Comparison of ENCODE assay signal across 23 cellular contexts in genomic region chr16:74271879-74272278, GRCh38.
"Had no signal": no experiment of that assay in that cellular context is flagged by ENCODE, and none has a peak within 500 bp of the region (broad histone marks: within the 10 kb centered on the region; RNA-seq: fewer than 3 reads in every experiment).

No MANE protein-coding gene starts in this region.

- H3K9ac ChIP-seq: parathyroid adenoma had no signal

- H3K4me3 Mint-ChIP-seq: activated B cell treated with CpG ODN at 0.5 μM for 24 hours; activated CD4-positive, alpha-beta memory T cell treated with anti-CD3 and anti-CD28 coated beads for 36 hours; activated CD8-positive, alpha-beta memory T cell treated with anti-CD3 and anti-CD28 coated beads, Interleukin-2, amount 10 ng/mL, durations not matched to agents 7 days and 5 days; activated naive CD4-positive, alpha-beta T cell treated with anti-CD3 and anti-CD28 coated beads for 36 hours; brain; mesothelial cell of epicardium; natural killer cell treated with Interleukin-12 subunit alpha and Interleukin-12 subunit beta and Interleukin-15 and Interleukin-18, amount 100 ng/mL, for 72 hours; stimulated activated effector memory CD8-positive, alpha-beta T cell treated with anti-CD3 and anti-CD28 coated beads, Interleukin-12 subunit alpha, Interleukin-12 subunit beta, amount 100 ng/mL, for 72 hours; T-helper 2 cell treated with Interferon-gamma antibody and Interleukin-4, amounts not matched to agents 5 μg/mL and 100 μg/mL, for 36 hours; type B pancreatic cell had no signal

- H3K9me3 Mint-ChIP-seq: activated CD4-positive, alpha-beta memory T cell treated with anti-CD3 and anti-CD28 coated beads for 36 hours; activated naive CD4-positive, alpha-beta T cell treated with anti-CD3 and anti-CD28 coated beads for 36 hours; brain; mesothelial cell of epicardium; natural killer cell treated with Interleukin-12 subunit alpha and Interleukin-12 subunit beta and Interleukin-15 and Interleukin-18, amount 100 ng/mL, for 72 hours; stimulated activated effector memory CD8-positive, alpha-beta T cell treated with anti-CD3 and anti-CD28 coated beads, Interleukin-12 subunit alpha, Interleukin-12 subunit beta, amount 100 ng/mL, for 72 hours; T-helper 2 cell treated with Interferon-gamma antibody and Interleukin-4, amounts not matched to agents 5 μg/mL and 100 μg/mL, for 36 hours; type B pancreatic cell had no signal

- H3K36me3 Mint-ChIP-seq: activated CD4-positive, alpha-beta memory T cell treated with anti-CD3 and anti-CD28 coated beads for 36 hours; activated CD8-positive, alpha-beta memory T cell treated with anti-CD3 and anti-CD28 coated beads, Interleukin-2, amount 10 ng/mL, durations not matched to agents 7 days and 5 days; brain; mesothelial cell of epicardium; natural killer cell treated with Interleukin-12 subunit alpha and Interleukin-12 subunit beta and Interleukin-15 and Interleukin-18, amount 100 ng/mL, for 72 hours; stimulated activated effector memory CD8-positive, alpha-beta T cell treated with anti-CD3 and anti-CD28 coated beads, Interleukin-12 subunit alpha, Interleukin-12 subunit beta, amount 100 ng/mL, for 72 hours; type B pancreatic cell had no signal

- H3K9me3 ChIP-seq: sigmoid colon, stomach had no signal

- H2AFZ ChIP-seq: hepatocyte, parathyroid adenoma had no signal

- DNase-seq: activated B cell treated with CpG ODN at 0.5 μM for 24 hours; activated CD4-positive, alpha-beta memory T cell treated with anti-CD3 and anti-CD28 coated beads for 36 hours; activated CD4-positive, alpha-beta T cell treated with anti-CD3 and anti-CD28 coated beads for 4 hours; activated CD8-positive, alpha-beta memory T cell treated with anti-CD3 and anti-CD28 coated beads, Interleukin-2, amount 10 ng/mL, durations not matched to agents 7 days and 5 days; activated naive CD4-positive, alpha-beta T cell treated with anti-CD3 and anti-CD28 coated beads for 36 hours; anterior cingulate cortex; cortex of kidney; sigmoid colon; stimulated activated CD4-positive, alpha-beta T cell treated with anti-CD3 and anti-CD28 coated beads, Interleukin-4, amount 100 ng/mL, for 24 hours; stomach had no signal

- H3K27me3 Mint-ChIP-seq: activated B cell treated with CpG ODN at 0.5 μM for 24 hours, brain had no signal

- FAIRE-seq: endometrium, islet of Langerhans, TTC549 had no signal

- H3K27me3 ChIP-seq: hepatocyte, sigmoid colon, stomach had no signal

- H3K4me1 Mint-ChIP-seq: activated B cell treated with CpG ODN at 0.5 μM for 24 hours; activated CD8-positive, alpha-beta memory T cell treated with anti-CD3 and anti-CD28 coated beads, Interleukin-2, amount 10 ng/mL, durations not matched to agents 7 days and 5 days; stimulated activated effector memory CD8-positive, alpha-beta T cell treated with anti-CD3 and anti-CD28 coated beads, Interleukin-12 subunit alpha, Interleukin-12 subunit beta, amount 100 ng/mL, for 72 hours had no signal

- H3K4me3 ChIP-seq: hepatocyte, lung, sigmoid colon, stomach had no signal

- H3K36me3 ChIP-seq: sigmoid colon, stomach had no signal

- H3K27ac Mint-ChIP-seq: activated B cell treated with CpG ODN at 0.5 μM for 24 hours; activated CD4-positive, alpha-beta memory T cell treated with anti-CD3 and anti-CD28 coated beads for 36 hours; activated CD8-positive, alpha-beta memory T cell treated with anti-CD3 and anti-CD28 coated beads, Interleukin-2, amount 10 ng/mL, durations not matched to agents 7 days and 5 days; activated naive CD4-positive, alpha-beta T cell treated with anti-CD3 and anti-CD28 coated beads for 36 hours; brain; mesothelial cell of epicardium; natural killer cell treated with Interleukin-12 subunit alpha and Interleukin-12 subunit beta and Interleukin-15 and Interleukin-18, amount 100 ng/mL, for 72 hours; stimulated activated effector memory CD8-positive, alpha-beta T cell treated with anti-CD3 and anti-CD28 coated beads, Interleukin-12 subunit alpha, Interleukin-12 subunit beta, amount 100 ng/mL, for 72 hours; T-helper 2 cell treated with Interferon-gamma antibody and Interleukin-4, amounts not matched to agents 5 μg/mL and 100 μg/mL, for 36 hours; type B pancreatic cell had no signal

- H3K27ac ChIP-seq: hepatocyte, parathyroid adenoma, sigmoid colon, stomach had no signal

- H3K4me1 ChIP-seq: parathyroid adenoma, stomach had no signal

- ATAC-seq: activated CD8-positive, alpha-beta memory T cell treated with anti-CD3 and anti-CD28 coated beads, Interleukin-2, amount 10 ng/mL, durations not matched to agents 7 days and 5 days; left lobe of liver; natural killer cell treated with Interleukin-12 subunit alpha and Interleukin-12 subunit beta and Interleukin-15 and Interleukin-18, amount 100 ng/mL, for 72 hours; stimulated activated effector memory CD8-positive, alpha-beta T cell treated with anti-CD3 and anti-CD28 coated beads, Interleukin-12 subunit alpha, Interleukin-12 subunit beta, amount 100 ng/mL, for 72 hours had no signal

- H3K4me2 ChIP-seq: hepatocyte had no signal
